ENCODE assay signal across 9 cellular contexts in the genomic region with DNA sequence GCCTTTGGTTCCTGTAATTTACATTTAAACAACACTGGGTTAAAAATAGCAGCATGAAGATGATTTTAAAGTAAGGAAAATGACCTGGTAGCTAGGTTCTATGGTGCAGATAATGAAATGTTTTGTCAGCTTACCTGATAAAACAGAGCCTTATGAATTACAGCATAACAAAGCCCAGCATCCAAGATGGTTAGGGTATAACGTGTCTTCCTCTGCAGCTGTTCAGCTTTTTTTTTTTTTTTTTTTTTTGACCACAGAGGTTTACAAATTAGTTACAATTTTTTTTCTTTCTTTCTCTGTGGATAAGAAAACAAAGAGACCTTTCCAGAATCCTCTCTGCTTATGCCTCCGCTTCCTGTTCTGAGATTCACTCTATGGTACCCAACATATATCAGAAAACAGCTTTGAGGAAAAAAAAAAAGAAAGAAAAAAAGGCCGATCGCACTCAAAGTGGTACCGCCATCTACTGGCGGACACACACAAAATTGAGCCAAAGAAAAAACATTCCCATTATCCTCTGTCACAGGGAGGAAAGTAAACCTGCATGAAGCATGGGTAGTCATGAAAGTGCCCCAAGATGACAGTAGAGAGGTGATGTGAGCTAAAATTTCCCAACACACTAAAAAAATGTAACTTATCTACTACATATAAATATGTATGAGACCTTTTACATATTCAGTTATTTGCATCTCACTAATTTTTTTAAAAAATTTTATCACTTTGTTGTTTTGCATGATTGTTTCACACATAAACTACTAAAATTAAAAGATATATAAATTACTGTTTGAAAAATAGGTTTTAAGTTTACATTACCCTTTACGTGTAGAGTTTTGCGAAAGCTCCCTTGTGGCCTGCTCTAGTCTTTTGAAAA. TPM values are rescaled to one million over a fixed set of nuclear protein-coding genes. Genes with fewer than 3 reads are reported as not detected.
DNase-seq lines count a peak whose midpoint lies in the region; ATAC-seq and TF ChIP-seq lines count a peak whose summit lies in the region.
"Had no signal": no experiment of that assay in that cellular context is flagged by ENCODE, and none has a peak within 500 bp of the region (broad histone marks: within the 10 kb centered on the region; RNA-seq: fewer than 3 reads in every experiment).

A gene (minus strand): TSS at position 362 of the 871 bp plus-strand sequence. CDS start 27,656 bp downstream, outside the sequence.

- H3K9me3 ChIP-seq in OCI-LY1 (ENCODE audit: low read length) (no peaks in the 10 kb centered on the region), aorta (ENCODE audit: control insufficient read depth, low read length) (no peaks in the 10 kb centered on the region)

- peak; percentile 82 for TF ChIP-seq CTCF in OCI-LY1 (IDR thresholded peaks at IDR 0.05; ENCODE audit: low read length)
- peak; percentile 67 to 95 (median 82) for TF ChIP-seq CTCF in dorsolateral prefrontal cortex (IDR thresholded peaks at IDR 0.05 in 54 of 56, conservative IDR thresholded peaks at IDR 0.05 in 2 of 56; ENCODE audit: low read depth in 1 of 56, partially characterized antibody in 56 of 56)

- ATAC-seq in GM21528 (IDR thresholded peaks at IDR 0.05; ENCODE audit: low FRiP score, unreplicated experiment) (peak; percentile 78), aorta (ENCODE audit: low FRiP score) (no peak)

- H3K9ac ChIP-seq in OCI-LY1 (ENCODE audit: low read length), result no peak within 1 kb of the TSS

- H4K20me1 ChIP-seq in OCI-LY1 (ENCODE audit: insufficient read depth, low read length), result no peaks in the 10 kb centered on the region

- H3K4me3 ChIP-seq in Jurkat, Clone E6-1 (ENCODE audit: low read length), result peak within 1 kb of the TSS; percentile 49
- H3K4me3 ChIP-seq in OCI-LY1 (ENCODE audit: low read depth, low read length, poor library complexity, severe bottlenecking) (no peak within 1 kb of the TSS), dorsolateral prefrontal cortex (peak within 1 kb of the TSS; percentile 13 to 71 (median 53)), aorta (ENCODE audit: low read length in 2 of 2) (peak within 1 kb of the TSS in 1 of 2 donors; percentile 14)

- WGBS in aorta, 2 donors, result 13 to 20% methylated on average over 8 of the region's 8 CpGs

- DNase-seq in SIG-M5 treated with dmso at 0.1 percent for 504 hours (lab: John Stamatoyannopoulos, UW; ENCODE audit: unreplicated experiment), result peak; percentile 0
- no peak for DNase-seq in SIG-M5 (lab: John Stamatoyannopoulos, UW)
- peak; percentile 88 for DNase-seq in Jurkat, Clone E6-1 (ENCODE audit: low read depth, low spot score)
- peak in 3 of 10 donors; percentile 36 to 41 (median 41) for DNase-seq in dorsolateral prefrontal cortex
- DNase-seq in mucosa of gallbladder (ENCODE audit: low spot score), result peak; percentile 23
- DNase-seq in aorta, result no peak

- 0 out of 2 replicates have a peak within 1 kb of the TSS, but pooled peaks have one; percentile 37 for H2AFZ ChIP-seq in OCI-LY1 (ENCODE audit: low read length)

- H3K27me3 ChIP-seq in OCI-LY1 (ENCODE audit: insufficient read depth, low read length) (no peaks in the 10 kb centered on the region), dorsolateral prefrontal cortex (no peaks in the 10 kb centered on the region), aorta (ENCODE audit: control insufficient read depth in 1 of 2, insufficient read depth in 2 of 2, low read length in 1 of 2) (no peaks in the 10 kb centered on the region)

- H3K9me2 ChIP-seq in OCI-LY1 (ENCODE audit: low read depth, low read length), result no peaks in the 10 kb centered on the region

- H3K27ac ChIP-seq in OCI-LY1 (ENCODE audit: low read depth, low read length, poor library complexity, severe bottlenecking) (no peak within 1 kb of the TSS), dorsolateral prefrontal cortex (peak within 1 kb of the TSS in 13 of 59 donors; percentile 7 to 68 (median 29)), aorta (ENCODE audit: low read depth in 1 of 2, low read length in 2 of 2) (no peak within 1 kb of the TSS)
- H3K27ac ChIP-seq: epithelial cell of prostate had no signal

- no peak within 1 kb of the TSS; the same call in 1 of the 2 replicates for H3K4me2 ChIP-seq in OCI-LY1 (ENCODE audit: low read length)

- H3K36me3 ChIP-seq in OCI-LY1 (ENCODE audit: insufficient read depth, low read length) (no peaks in the 10 kb centered on the region), aorta (ENCODE audit: control insufficient read depth in 1 of 2, insufficient read depth in 2 of 2, low read length in 1 of 2) (no peaks in the 10 kb centered on the region)

- H3K79me2 ChIP-seq in OCI-LY1 (ENCODE audit: insufficient read depth, low read length), result no peaks in the 10 kb centered on the region

- H3K4me1 ChIP-seq in OCI-LY1 (ENCODE audit: insufficient read depth, low read length, severe bottlenecking), result no peaks in the 10 kb centered on the region
- H3K4me1 ChIP-seq in aorta (ENCODE audit: control insufficient read depth in 1 of 2, insufficient read depth in 2 of 2, low read length in 2 of 2), result no peaks in the 10 kb centered on the region

- intact Hi-C loops in dorsolateral prefrontal cortex (cut with DNase I) (loop anchor here (2.0 to 5.0 kb wide), 2 partner anchors 187 kb away; no protein-coding TSS in a partner anchor), aorta (cut with DNase I) (loop anchor here (5.0 to 10.0 kb wide), 3 partner anchors 187 to 469 kb away; no protein-coding TSS in a partner anchor)

- H3F3A ChIP-seq in OCI-LY1 (ENCODE audit: insufficient read depth, low read length), result no peaks in the 10 kb centered on the region

RNA-seq across cellular contexts. Expression of the gene that starts here (rescaled TPM):
- polyA plus RNA-seq in Jurkat, Clone E6-1 (2012; ENCODE audit: insufficient read depth, insufficient read length), result 0.27 TPM
- total RNA-seq in dorsolateral prefrontal cortex (10 to 100 TPM; 13.0 to 56.5 (median 38.6) TPM), mucosa of gallbladder (0.43 TPM), aorta (10 to 100 TPM in 1 of 2 donors, 1 to 10 TPM in 1; 2.4 to 19.3 TPM)
- polyA plus RNA-seq in aorta, result under 1 TPM; 0.08 to 0.38 TPM

Comparison
In these comparisons a context has a peak if more than half of its experiments do, and no peak if none do; other contexts are left out.
1. DNase-seq: peak in SIG-M5 treated with dmso at 0.1 percent for 504 hours (single experiment) and Jurkat, Clone E6-1 (single experiment); none in SIG-M5 (single experiment) and aorta (0 of 2).
2. Peak in DNase-seq in mucosa of gallbladder; RNA of the gene not detected or under 1 TPM.